17 cellular contexts compared by ENCODE assay signal in the genomic region with DNA sequence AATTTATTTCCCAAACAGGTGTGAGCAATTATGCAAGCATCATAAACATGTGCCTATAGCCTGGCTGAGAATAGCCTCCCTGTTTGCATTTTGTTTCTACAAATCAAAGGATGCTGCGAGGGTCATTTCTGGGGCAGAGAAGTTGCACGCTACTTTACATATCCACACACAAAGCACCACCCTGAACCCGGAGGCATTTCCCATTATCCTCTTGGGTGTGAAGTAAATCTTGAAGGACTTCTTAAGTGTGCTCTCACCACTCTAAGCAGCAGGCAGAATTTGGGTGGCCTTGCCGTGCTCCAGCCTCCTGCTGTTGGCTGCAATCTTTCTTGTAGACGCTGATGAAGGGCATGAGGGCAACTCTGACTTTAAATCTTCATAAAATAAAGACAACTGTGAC.
"Had no signal": no experiment of that assay in that cellular context is flagged by ENCODE, and none has a peak within 500 bp of the region (broad histone marks: within the 10 kb centered on the region; RNA-seq: fewer than 3 reads in every experiment).

No MANE protein-coding gene starts in this region.

- H3K9me3 ChIP-seq: adrenal gland had no signal

- H3K36me3 Mint-ChIP-seq: memory B cell had no signal

- H3K27me3 ChIP-seq: adrenal gland, tibial nerve had no signal

- H3K27ac Mint-ChIP-seq: activated CD4-positive, alpha-beta T cell treated with anti-CD3 and anti-CD28 coated beads, Interleukin-2, amount 10 ng/mL, durations not matched to agents 7 days and 5 days; effector memory CD8-positive, alpha-beta T cell; immature natural killer cell; memory B cell; T-helper 17 cell had no signal

- H3K4me3 ChIP-seq: adrenal gland, coronary artery, tibial nerve had no signal

- H3K4me1 ChIP-seq: adrenal gland, parathyroid adenoma had no signal

- ATAC-seq: effector memory CD8-positive, alpha-beta T cell; left cardiac atrium; T-helper 17 cell had no signal

- H3K27me3 Mint-ChIP-seq: effector memory CD8-positive, alpha-beta T cell; memory B cell; T-helper 17 cell had no signal

- H3K27ac ChIP-seq: adrenal gland, coronary artery, parathyroid adenoma, tibial nerve had no signal

- H3K4me3 Mint-ChIP-seq: activated CD4-positive, alpha-beta T cell treated with anti-CD3 and anti-CD28 coated beads, Interleukin-2, amount 10 ng/mL, durations not matched to agents 7 days and 5 days; effector memory CD8-positive, alpha-beta T cell; immature natural killer cell; memory B cell; T-helper 17 cell had no signal

- DNase-seq: activated CD4-positive, alpha-beta T cell treated with anti-CD3 and anti-CD28 coated beads, Interleukin-2, amount 10 ng/mL, durations not matched to agents 7 days and 5 days; activated CD4-positive, CD25-positive, alpha-beta regulatory T cell; activated naive CD4-positive, alpha-beta T cell treated with anti-CD3 and anti-CD28 coated beads, Interleukin-2, amount 50 U/mL, for 16 hours; adrenal gland; caudate nucleus; effector memory CD8-positive, alpha-beta T cell; erythroblast; hypothalamus; immature natural killer cell; left cardiac atrium; retina; small intestine; T-helper 17 cell had no signal

- H3K4me1 Mint-ChIP-seq: activated CD4-positive, alpha-beta T cell treated with anti-CD3 and anti-CD28 coated beads, Interleukin-2, amount 10 ng/mL, durations not matched to agents 7 days and 5 days; immature natural killer cell; memory B cell; T-helper 17 cell had no signal

- H3K36me3 ChIP-seq: adrenal gland, tibial nerve had no signal
